In genomic region chr7:81457858-81458522, GRCh38 we compare ENCODE assay signal across 8 cellular contexts.
DNase-seq lines count a peak whose midpoint lies in the region; ATAC-seq and TF ChIP-seq lines count a peak whose summit lies in the region.

No MANE protein-coding gene starts in this region.

- H3K4me3 ChIP-seq in GM23248, result no peak overlapping the region

- no peak overlapping the region for H3K4me2 ChIP-seq in GM23248 (ENCODE audit: unreplicated experiment)

- no peaks in the 10 kb centered on the region for H3K9me3 ChIP-seq in GM23248 (ENCODE audit: low read depth)

- DNase-seq in GM23248, result peak; percentile 77
- peak; percentile 88 for DNase-seq in NCI-H2171 treated with DMSO at 0.1 percent for 48 hours (lab: John Stamatoyannopoulos, UW)
- DNase-seq in nephron progenitor cell, result no peak
- DNase-seq in NCI-H2029 (lab: John Stamatoyannopoulos, UW), result no peak
- no peak for DNase-seq in GM10248 (ENCODE audit: extremely low spot score)

- peaks cover 7% of the 10 kb centered on the region; the same call in 1 of the 2 replicates for H3K4me1 ChIP-seq in GM23248 (ENCODE audit: insufficient read depth)

- H3K27ac ChIP-seq in GM23248, result no peak overlapping the region

- 0 to 6% methylated on average over 1 of the region's 1 CpG for WGBS in GM23248 (ENCODE audit: low coverage in 1 of 2, low lambda C conversion rate in 2 of 2, missing lambda C conversion rate in 2 of 2), 2 experiments

- H3K9me2 ChIP-seq in GM23248 (ENCODE audit: insufficient read depth), result no peaks in the 10 kb centered on the region

- no peaks in the 10 kb centered on the region for H3K27me3 ChIP-seq in GM23248 (replicated peaks; ENCODE audit: insufficient read depth)

- H2AFZ ChIP-seq in GM23248, result no peak overlapping the region

- peaks cover 4% of the 10 kb centered on the region; the same call in 1 of the 2 replicates for H3F3A ChIP-seq in GM23248 (ENCODE audit: insufficient read depth)

- H3K27me3 Mint-ChIP-seq in brain (no peaks in the 10 kb centered on the region), nephron progenitor cell (ENCODE audit: low read depth, poor library complexity) (no peaks in the 10 kb centered on the region)

- ATAC-seq in HG03460 (IDR thresholded peaks at IDR 0.05; ENCODE audit: unreplicated experiment), result no peak
- ATAC-seq in GM19324 (IDR thresholded peaks at IDR 0.05; ENCODE audit: low FRiP score, unreplicated experiment), result no peak

- TF ChIP-seq CTCF in brain (conservative IDR thresholded peaks at IDR 0.05) (peak; percentile 69 to 80), nephron progenitor cell (IDR thresholded peaks at IDR 0.05) (peak; percentile 45), GM10248 (IDR thresholded peaks at IDR 0.05; ENCODE audit: control extremely low read depth, extremely low read depth, low read depth, missing control alignments) (no peak)

- H3K27ac Mint-ChIP-seq in brain, result no peak overlapping the region
- no peak overlapping the region for H3K27ac Mint-ChIP-seq in nephron progenitor cell

- H3K9ac ChIP-seq in GM23248, result no peak overlapping the region

- no peaks in the 10 kb centered on the region for H3K36me3 ChIP-seq in GM23248 (ENCODE audit: low read depth)

- H3K4me3 Mint-ChIP-seq in brain, result no peak overlapping the region
- no peak overlapping the region for H3K4me3 Mint-ChIP-seq in nephron progenitor cell

- H3K36me3 Mint-ChIP-seq in brain (no peaks in the 10 kb centered on the region), nephron progenitor cell (ENCODE audit: low read depth) (no peaks in the 10 kb centered on the region)

- no peaks in the 10 kb centered on the region for H3K79me2 ChIP-seq in GM23248 (ENCODE audit: insufficient read depth)

- H3K9me3 Mint-ChIP-seq in brain, result peaks cover 0 to 4% (median 2%) of the 10 kb centered on the region in 5 experiments
- H3K9me3 Mint-ChIP-seq in nephron progenitor cell, result no peaks in the 10 kb centered on the region

- no peaks in the 10 kb centered on the region for H4K20me1 ChIP-seq in GM23248 (ENCODE audit: insufficient read depth)

- H3K4me1 Mint-ChIP-seq in brain (no peaks in the 10 kb centered on the region), nephron progenitor cell (peaks cover 6% of the 10 kb centered on the region)

- CTCF ChIA-PET in GM10248 (lab: Yijun Ruan, JAX), result interaction anchor here (1.1 to 2.9 kb wide), 3 partner anchors 12 to 760 kb away, joined by 3 to 8 read pairs (median 4); no protein-coding TSS in a partner anchor

- in situ Hi-C loops in GM23248 (cut with MboI), result loop anchor here (5.0 to 25.0 kb wide), 2 partner anchors 756 to 1021 kb away; no protein-coding TSS in a partner anchor

- POLR2A ChIA-PET in GM10248 (lab: Yijun Ruan, JAX), result no interaction called here

Comparison
In these comparisons a context has a peak if more than half of its experiments do, and no peak if none do; other contexts are left out.
1. DNase-seq: peak in GM23248 (single experiment) and NCI-H2171 treated with DMSO at 0.1 percent for 48 hours (single experiment); none in nephron progenitor cell (single experiment), NCI-H2029 (single experiment) and GM10248 (single experiment).